ENCODE assay signal across 8 cellular contexts in genomic region chr5:122156724-122157325, GRCh38. TPM values are rescaled to one million over a fixed set of nuclear protein-coding genes. Genes with fewer than 3 reads are reported as not detected.
DNase-seq lines count a peak whose midpoint lies in the region; ATAC-seq, FAIRE-seq and TF ChIP-seq lines count a peak whose summit lies in the region.

No MANE protein-coding gene starts in this region.

- no peak overlapping the region for H3K4me3 ChIP-seq in gastroesophageal sphincter

- no peaks in the 10 kb centered on the region for H3K27me3 ChIP-seq in gastroesophageal sphincter

- intact Hi-C loops in sciatic nerve (cut with DNase I): no loop called here

- 47 to 55% methylated on average over 1 of the region's 1 CpG for WGBS in gastroesophageal sphincter (ENCODE audit: low coverage in 1 of 2), 2 donors

- DNase-seq in ACHN: peak; percentile 62
- DNase-seq in GM13977 (ENCODE audit: low spot score): peak; percentile 18
- peak; percentile 54 for DNase-seq in RCC 7860 (ENCODE audit: low spot score)
- DNase-seq in sciatic nerve (ENCODE audit: low spot score): no peak

- no peak overlapping the region for H3K27ac ChIP-seq in gastroesophageal sphincter

- ATAC-seq in gastroesophageal sphincter (no peak), GM21576 (IDR thresholded peaks at IDR 0.05; ENCODE audit: unreplicated experiment) (no peak), HG03095 (IDR thresholded peaks at IDR 0.05; ENCODE audit: unreplicated experiment) (no peak), sciatic nerve (no peak), HG02870 (IDR thresholded peaks at IDR 0.05; ENCODE audit: unreplicated experiment) (no peak)

- no peaks in the 10 kb centered on the region for H3K36me3 ChIP-seq in gastroesophageal sphincter

- TF ChIP-seq EP300 in gastroesophageal sphincter (IDR thresholded peaks at IDR 0.05): no peak

- TF ChIP-seq POLR2A in gastroesophageal sphincter (IDR thresholded peaks at IDR 0.05): no peak

- FAIRE-seq in RCC 7860 (lab: Jason Lieb, UNC): peak; percentile 71

- in situ Hi-C loops in ACHN (cut with HindIII; ENCODE audit: low pct_ligation_motif_present, low pct_unique_long_range_greater_than_20kb, low sequenced_read_pairs) (no loop called here), GM13977 (cut with MboI; ENCODE audit: low pct_unique_long_range_greater_than_20kb, low sequenced_read_pairs, unreplicated experiment) (no loop called here)

- TF ChIP-seq CTCF in GM13977 (IDR thresholded peaks at IDR 0.05; ENCODE audit: extremely low read depth, insufficient read depth, missing control alignments): no peak
- peak in 3 of 4 experiments; percentile 10 to 61 (median 38) for TF ChIP-seq CTCF in gastroesophageal sphincter (IDR thresholded peaks at IDR 0.05)

- peaks cover 3 to 38% (median 11%) of the 10 kb centered on the region in 3 donors for H3K4me1 ChIP-seq in gastroesophageal sphincter

- no peaks in the 10 kb centered on the region for H3K9me3 ChIP-seq in gastroesophageal sphincter

RNA-seq across cellular contexts. Expression of gene ZNF474, which starts 27.5 kb away (rescaled TPM):
- total RNA-seq in gastroesophageal sphincter: 1 to 10 TPM in 2 of 4 donors, under 1 TPM in 2; 0.52 to 1.3 (median 1.0) TPM
- total RNA-seq in sciatic nerve: 0.80 TPM
